18 cellular contexts compared by ENCODE assay signal in genomic region chr12:32478858-32479257, GRCh38.
DNase-seq lines count a peak whose midpoint lies in the region; ATAC-seq, FAIRE-seq and TF ChIP-seq lines count a peak whose summit lies in the region.
"Had no signal": no experiment of that assay in that cellular context is flagged by ENCODE, and none has a peak within 500 bp of the region (broad histone marks: within the 10 kb centered on the region; RNA-seq: fewer than 3 reads in every experiment).

No MANE protein-coding gene starts in this region.

- no peak overlapping the region for H3K9ac ChIP-seq in H1 (replicated peaks in 1 of 4; ENCODE audit: extremely low read depth in 1 of 4, low read depth in 3 of 4, low read length in 3 of 4)

- TF ChIP-seq EP300 in H1 (IDR thresholded peaks at IDR 0.05; ENCODE audit: borderline replicate concordance in 1 of 2, low read depth in 2 of 2, low read length in 2 of 2), result no peak

- H3K4me1 ChIP-seq in H1 (replicated peaks in 1 of 4; ENCODE audit: control insufficient read depth in 3 of 4, insufficient read depth in 4 of 4, low read length in 3 of 4), result no peaks in the 10 kb centered on the region; a peak in 2 of 7 replicates

- TF ChIP-seq RAD21 in H1 (IDR thresholded peaks at IDR 0.05 in 1 of 2, conservative IDR thresholded peaks at IDR 0.05 in 1 of 2; ENCODE audit: low read depth in 2 of 2, low read length in 2 of 2), result no peak

- WGBS in H1 (ENCODE audit: extremely low coverage in 1 of 2, insufficient coverage in 1 of 2, insufficient read length in 1 of 2, insufficient replicate concordance in 2 of 2, low coverage in 1 of 2, low lambda C conversion rate in 2 of 2, missing lambda C conversion rate in 1 of 2), 2 experiments, result 90% methylated on average over 3 of the region's 3 CpGs; no CpG with 5 or more reads in 1 of the 2 experiments

- no peak overlapping the region for H3K4me2 ChIP-seq in H1 (ENCODE audit: insufficient read depth in 1 of 2, low read depth in 2 of 2, low read length in 2 of 2)

- DNase-seq in H1 (ENCODE audit: low read depth in 1 of 2, low spot score in 2 of 2) (no peak), renal cortical epithelial cell (ENCODE audit: low read depth) (peak; percentile 85), NCI-H446 (lab: John Stamatoyannopoulos, UW) (no peak), COR-L47 (lab: John Stamatoyannopoulos, UW) (no peak), H7 (no peak)
- DNase-seq: activated gamma-delta T cell treated with Interleukin-2 at 50 U/mL for 16 hours; C1 segment of cervical spinal cord; cortex of kidney; DMS79 treated with DMSO at 0.1 percent for 48 hours; NCI-H187; NCI-H524; stimulated activated CD4-positive, alpha-beta T cell treated with anti-CD3 and anti-CD28 coated beads, Interleukin-2, amount 100 ng/mL, for 48 hours; T-helper 1 cell had no signal

- TF ChIP-seq POLR2A in H1 (IDR thresholded peaks at IDR 0.05; ENCODE audit: control extremely low read depth in 1 of 2, low read depth in 2 of 2, low read length in 2 of 2), result no peak

- no peak overlapping the region for H2AFZ ChIP-seq in H1 (ENCODE audit: low read length)

- no peak overlapping the region for H2BK120ac ChIP-seq in H1 (replicated peaks; ENCODE audit: low read depth, low read length)

- ATAC-seq in GM19043 (IDR thresholded peaks at IDR 0.05; ENCODE audit: low read depth, unreplicated experiment), result peak; percentile 65
- peak; percentile 42 for ATAC-seq in HG03175 (IDR thresholded peaks at IDR 0.05; ENCODE audit: unreplicated experiment)

- TF ChIP-seq CTCF in H1 (IDR thresholded peaks at IDR 0.05; ENCODE audit: control extremely low read depth in 1 of 3, insufficient read depth in 1 of 3, low read depth in 1 of 3, low read length in 3 of 3), result no peak

- no peak overlapping the region for H3K14ac ChIP-seq in H1 (ENCODE audit: insufficient read length)

- H3K27me3 ChIP-seq in H1 (replicated peaks in 1 of 4; ENCODE audit: control insufficient read depth in 3 of 4, extremely low read depth in 1 of 4, insufficient read depth in 3 of 4, low read length in 3 of 4) (no peaks in the 10 kb centered on the region), H7 (ENCODE audit: control insufficient read depth, insufficient read depth, low read length) (no peaks in the 10 kb centered on the region)
- H3K27me3 ChIP-seq: neutrophil, suprapubic skin had no signal

- H2BK15ac ChIP-seq in H1 (ENCODE audit: low read length), result no peak overlapping the region

- no peak overlapping the region for H2BK12ac ChIP-seq in H1 (ENCODE audit: low read depth, low read length)

- no peak overlapping the region for H2AK5ac ChIP-seq in H1 (ENCODE audit: low read depth, low read length)

- no peak overlapping the region for H3K18ac ChIP-seq in H1 (ENCODE audit: extremely low read depth, low read length)

- no peak overlapping the region for H3K23ac ChIP-seq in H1 (ENCODE audit: insufficient read length)

- H3K4ac ChIP-seq in H1 (replicated peaks; ENCODE audit: insufficient read length, low read depth, low read length), result no peak overlapping the region

- no peak overlapping the region for H4K91ac ChIP-seq in H1 (replicated peaks; ENCODE audit: insufficient read length, low read length)

- H3K79me2 ChIP-seq in H1 (ENCODE audit: control insufficient read depth in 1 of 2, insufficient read depth in 2 of 2, low read length in 2 of 2), result peaks cover 0 to 83% of the 10 kb centered on the region in 2 experiments; a peak in 2 of 4 replicates

- no peak overlapping the region for H2BK5ac ChIP-seq in H1 (ENCODE audit: low read depth, low read length)

- no peak overlapping the region for H3K56ac ChIP-seq in H1 (replicated peaks; ENCODE audit: insufficient read length, low read depth, low read length)

- H4K20me1 ChIP-seq in H1 (replicated peaks in 1 of 2; ENCODE audit: control insufficient read depth in 1 of 2, insufficient read depth in 2 of 2, low read length in 2 of 2), result peaks cover 0 to 6% of the 10 kb centered on the region in 2 experiments

- H2BK20ac ChIP-seq in H1 (ENCODE audit: low read length), result no peak overlapping the region

- peaks cover 6% of the 10 kb centered on the region; the same call in 1 of the 2 replicates for H3K79me1 ChIP-seq in H1 (ENCODE audit: low read depth, low read length)

- H3K27ac ChIP-seq in H1 (ENCODE audit: low read depth, low read length), result no peak overlapping the region
- H3K27ac ChIP-seq: epithelial cell of prostate, neutrophil, suprapubic skin had no signal

- H3K4me3 ChIP-seq in H1 (ENCODE audit: extremely low read depth in 1 of 4, insufficient read depth in 2 of 4, low read depth in 3 of 4, low read length in 4 of 4) (no peak overlapping the region), H7 (ENCODE audit: insufficient read depth, low read depth, low read length) (no peak overlapping the region)
- H3K4me3 ChIP-seq: suprapubic skin had no signal

- H3K36me3 ChIP-seq in H1 (ENCODE audit: control insufficient read depth in 2 of 4, insufficient read depth in 4 of 4, low read length in 3 of 4) (peaks cover 0 to 23% (median 2%) of the 10 kb centered on the region in 4 experiments; a peak in 3 of 8 replicates), H7 (replicated peaks; ENCODE audit: control insufficient read depth, insufficient read depth, low read length) (no peaks in the 10 kb centered on the region; the same call in 1 of the 2 replicates)
- H3K36me3 ChIP-seq: neutrophil, suprapubic skin had no signal

- no peaks in the 10 kb centered on the region for H3K23me2 ChIP-seq in H1 (ENCODE audit: low read depth, low read length)

- peak; percentile 36 for FAIRE-seq in H1 (lab: Jason Lieb, UNC)

- H4K5ac ChIP-seq in H1 (ENCODE audit: insufficient read length, low read depth, low read length), result no peak overlapping the region

- CTCF ChIA-PET in H1 (lab: Charles Lee; ENCODE audit: partially characterized antibody), result interaction anchor here (0.6 kb wide), 1 partner anchor 48 kb away, joined by 3 read pairs; no protein-coding TSS in a partner anchor

- no peaks in the 10 kb centered on the region for H3K9me3 ChIP-seq in H1 (ENCODE audit: insufficient read depth in 2 of 2, low read depth in 1 of 2, low read length in 1 of 2)
- H3K9me3 ChIP-seq: neutrophil, suprapubic skin had no signal

- H4K8ac ChIP-seq in H1 (ENCODE audit: extremely low read depth, insufficient read depth, low read length), result no peak overlapping the region

- POLR2A ChIA-PET in H1 (lab: Charles Lee; ENCODE audit: partially characterized antibody), result interaction anchor here (4.0 kb wide), 1 partner anchor 12 kb away, joined by 19 read pairs; no protein-coding TSS in a partner anchor

TF ChIP-seq in H1, 55 proteins besides CTCF, POLR2A, EP300 and RAD21 (continues in another document):
- TF ChIP-seq TAF1 (IDR thresholded peaks at IDR 0.05; ENCODE audit: low read depth, low read length) (no peak), RNF2 (IDR thresholded peaks at IDR 0.05; ENCODE audit: borderline replicate concordance, low read depth, low read length, missing control alignments, poor library complexity, severe bottlenecking) (no peak), KDM5A (IDR thresholded peaks at IDR 0.05; ENCODE audit: low read length) (no peak), SP1 (IDR thresholded peaks at IDR 0.05; ENCODE audit: low read depth, low read length) (no peak), NANOG (IDR thresholded peaks at IDR 0.05; ENCODE audit: insufficient read depth, low read depth, low read length, poor library complexity, severe bottlenecking) (no peak), CHD2 (IDR thresholded peaks at IDR 0.05; ENCODE audit: low read length) (no peak), SAP30 (IDR thresholded peaks at IDR 0.05; ENCODE audit: insufficient read depth, insufficient replicate concordance, low read length) (no peak), KDM4A (IDR thresholded peaks at IDR 0.05; ENCODE audit: low read depth, low read length, severe bottlenecking) (no peak)
- TF ChIP-seq, protein P1, sequence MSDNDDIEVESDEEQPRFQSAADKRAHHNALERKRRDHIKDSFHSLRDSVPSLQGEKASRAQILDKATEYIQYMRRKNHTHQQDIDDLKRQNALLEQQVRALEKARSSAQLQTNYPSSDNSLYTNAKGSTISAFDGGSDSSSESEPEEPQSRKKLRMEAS (IDR thresholded peaks at IDR 0.05), result no peak
